ENCODE assay signal across 1 cellular context in genomic region chr3:16309558-16309957, GRCh38.
TF ChIP-seq lines count a peak whose summit lies in the region.

No MANE protein-coding gene starts in this region.

TF ChIP-seq in IMR-90, 13 proteins besides CTCF, POLR2A, EP300 and RAD21:
- no peak for TF ChIP-seq MAZ (IDR thresholded peaks at IDR 0.05; ENCODE audit: borderline replicate concordance, low read depth, low read length)
- TF ChIP-seq MXI1 (IDR thresholded peaks at IDR 0.05; ENCODE audit: borderline replicate concordance, low read depth, low read length) = no peak
- no peak for TF ChIP-seq CHD1 (IDR thresholded peaks at IDR 0.05; ENCODE audit: low read depth, low read length)
- no peak for TF ChIP-seq BHLHE40 (IDR thresholded peaks at IDR 0.05; ENCODE audit: low read depth, low read length)
- no peak for TF ChIP-seq RFX5 (IDR thresholded peaks at IDR 0.05; ENCODE audit: low read depth, low read length)
- TF ChIP-seq RCOR1 (IDR thresholded peaks at IDR 0.05; ENCODE audit: insufficient replicate concordance, low read length) = no peak
- TF ChIP-seq MAFK (IDR thresholded peaks at IDR 0.05; ENCODE audit: low read depth, low read length) = no peak
